In the genomic region with DNA sequence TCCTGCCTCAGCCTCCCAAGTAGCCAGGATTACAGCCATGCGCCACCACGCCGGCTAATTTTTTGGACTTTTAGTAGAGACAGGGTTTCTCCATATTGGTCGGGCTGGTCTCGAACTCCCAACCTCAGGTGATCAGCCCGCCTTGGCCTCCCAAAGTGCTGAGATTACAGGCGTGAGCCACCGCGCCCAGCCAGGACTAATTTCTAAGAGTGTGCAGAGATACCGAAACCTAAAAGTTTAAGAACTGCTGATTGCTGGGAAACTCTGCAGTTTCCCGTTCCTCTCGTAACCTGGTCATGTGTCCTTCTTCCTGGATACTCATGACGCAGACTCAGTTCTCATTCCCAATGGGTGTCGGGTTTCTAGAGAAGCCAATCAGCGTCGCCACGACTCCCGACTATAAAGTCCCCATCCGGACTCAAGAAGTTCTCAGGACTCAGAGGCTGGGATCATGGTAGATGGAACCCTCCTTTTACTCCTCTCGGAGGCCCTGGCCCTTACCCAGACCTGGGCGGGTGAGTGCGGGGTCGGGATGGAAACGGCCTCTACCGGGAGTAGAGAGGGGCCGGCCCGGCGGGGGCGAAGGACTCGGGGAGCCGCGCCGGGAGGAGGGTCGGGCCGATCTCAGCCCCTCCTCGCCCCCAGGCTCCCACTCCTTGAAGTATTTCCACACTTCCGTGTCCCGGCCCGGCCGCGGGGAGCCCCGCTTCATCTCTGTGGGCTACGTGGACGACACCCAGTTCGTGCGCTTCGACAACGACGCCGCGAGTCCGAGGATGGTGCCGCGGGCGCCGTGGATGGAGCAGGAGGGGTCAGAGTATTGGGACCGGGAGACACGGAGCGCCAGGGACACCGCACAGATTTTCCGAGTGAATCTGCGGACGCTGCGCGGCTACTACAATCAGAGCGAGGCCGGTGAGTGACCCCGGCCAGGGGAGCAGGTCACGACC, we compare ENCODE assay signal across 8 cellular contexts. TPM values are rescaled to one million over a fixed set of nuclear protein-coding genes. Genes with fewer than 3 reads are reported as not detected.
A peak's percentile ranks its signal among the peaks of the same experiment; 100 is the strongest.
DNase-seq lines count a peak whose midpoint lies in the region; ATAC-seq and TF ChIP-seq lines count a peak whose summit lies in the region.

TSS of gene HLA-E (plus strand) at position 429 of the 950 bp plus-strand sequence. CDS start at position 452, 23 bp downstream.

- peak within 1 kb of the TSS; percentile 90 for H3K27ac Mint-ChIP-seq in neural crest cell (ENCODE audit: unreplicated experiment)

- peaks cover 3% of the 10 kb centered on the region for H3K9me3 Mint-ChIP-seq in neural crest cell

- no peaks in the 10 kb centered on the region for H3K36me3 Mint-ChIP-seq in neural crest cell (ENCODE audit: low read depth)

- H3K9me3 ChIP-seq in DOHH2 (ENCODE audit: control insufficient read depth, insufficient read depth, low read length) (no peaks in the 10 kb centered on the region), stomach smooth muscle (ENCODE audit: control insufficient read depth in 2 of 2, low read length in 2 of 2) (no peaks in the 10 kb centered on the region)

- no peaks in the 10 kb centered on the region for H3K9me2 ChIP-seq in DOHH2 (replicated peaks; ENCODE audit: control insufficient read depth, low read length)

- peak within 1 kb of the TSS; percentile 68 for H3K27ac ChIP-seq in DOHH2 (ENCODE audit: low read depth, low read length)
- H3K27ac ChIP-seq in stomach smooth muscle (ENCODE audit: low read length) = peak within 1 kb of the TSS; percentile 94

- peak within 1 kb of the TSS; percentile 99 for H3K4me3 Mint-ChIP-seq in neural crest cell

- peaks cover 37% of the 10 kb centered on the region for H3K27me3 Mint-ChIP-seq in neural crest cell (ENCODE audit: low read depth)

- peak; percentile 85 for ATAC-seq in GM21825 (IDR thresholded peaks at IDR 0.05; ENCODE audit: unreplicated experiment)

- H3K27me3 ChIP-seq in DOHH2 (ENCODE audit: control insufficient read depth, low read length) (peaks cover 9% of the 10 kb centered on the region; the same call in 1 of the 2 replicates), stomach smooth muscle (ENCODE audit: control insufficient read depth in 1 of 2, insufficient read depth in 2 of 2, low read length in 2 of 2) (peaks cover 0 to 3% of the 10 kb centered on the region in 2 donors)

- peak within 1 kb of the TSS; percentile 87 for H3K4me3 ChIP-seq in DOHH2 (ENCODE audit: low read length)
- H3K4me3 ChIP-seq in foreskin fibroblast (ENCODE audit: low read depth in 1 of 2, low read length in 2 of 2) = peak within 1 kb of the TSS; percentile 97 to 100
- H3K4me3 ChIP-seq in stomach smooth muscle (ENCODE audit: low read length in 2 of 2) = peak within 1 kb of the TSS; percentile 93 to 96

- H3K9ac ChIP-seq in stomach smooth muscle (ENCODE audit: low read length in 2 of 2) = peak within 1 kb of the TSS; percentile 90 to 99

- peak within 1 kb of the TSS; percentile 77 for H3K4me2 ChIP-seq in DOHH2 (ENCODE audit: low read length)

- peaks cover 38% of the 10 kb centered on the region for H3K36me3 ChIP-seq in DOHH2 (ENCODE audit: control insufficient read depth, low read length)
- peaks cover 16 to 17% of the 10 kb centered on the region in 2 donors for H3K36me3 ChIP-seq in stomach smooth muscle (ENCODE audit: control insufficient read depth in 2 of 2, insufficient read depth in 2 of 2, low read length in 2 of 2)

- TF ChIP-seq CTCF in DOHH2 (IDR thresholded peaks at IDR 0.05; ENCODE audit: low read depth, low read length, poor library complexity, severe bottlenecking) (no peak), foreskin fibroblast (IDR thresholded peaks at IDR 0.05; ENCODE audit: low read depth, low read length) (no peak), neural crest cell (conservative IDR thresholded peaks at IDR 0.05) (no peak)

- peaks cover 6% of the 10 kb centered on the region for H3F3A ChIP-seq in DOHH2 (ENCODE audit: control insufficient read depth, insufficient read depth)

- H3K4me1 ChIP-seq in DOHH2 (ENCODE audit: control insufficient read depth, low read length) (peaks cover 14% of the 10 kb centered on the region), stomach smooth muscle (ENCODE audit: control insufficient read depth, insufficient read depth, low read length) (peaks cover 15% of the 10 kb centered on the region)

- H4K20me1 ChIP-seq in DOHH2 (ENCODE audit: control insufficient read depth, insufficient read depth, low read depth, low read length) = peaks cover 16% of the 10 kb centered on the region; the same call in 1 of the 2 replicates

- peaks cover 18% of the 10 kb centered on the region for H3K79me2 ChIP-seq in DOHH2 (ENCODE audit: control insufficient read depth, low read length)

- DNase-seq in Kasumi-1 (lab: John Stamatoyannopoulos, UW) (peak; percentile 99), SIG-M5 (lab: John Stamatoyannopoulos, UW) (peak; percentile 95), activated gamma-delta T cell treated with Interleukin-2 at 50 U/mL for 16 hours (peak; percentile 87), foreskin fibroblast (peak; percentile 99), neural crest cell (ENCODE audit: low read depth, low spot score) (peak; percentile 73)

- peaks cover 10% of the 10 kb centered on the region for H3K4me1 Mint-ChIP-seq in neural crest cell

RNA-seq across cellular contexts. Expression of gene HLA-E, which starts in this region (rescaled TPM):
- total RNA-seq in neural crest cell = 13.4 and 14.2 TPM in 2 replicates

Comparison
In these comparisons a context has a peak if more than half of its experiments do, and no peak if none do; other contexts are left out.
1. Peak in every context shown above with its lines: DNase-seq, ATAC-seq, H3K4me3 ChIP-seq and H3K27ac ChIP-seq.